ENCODE assay signal across 12 cellular contexts in the genomic region with DNA sequence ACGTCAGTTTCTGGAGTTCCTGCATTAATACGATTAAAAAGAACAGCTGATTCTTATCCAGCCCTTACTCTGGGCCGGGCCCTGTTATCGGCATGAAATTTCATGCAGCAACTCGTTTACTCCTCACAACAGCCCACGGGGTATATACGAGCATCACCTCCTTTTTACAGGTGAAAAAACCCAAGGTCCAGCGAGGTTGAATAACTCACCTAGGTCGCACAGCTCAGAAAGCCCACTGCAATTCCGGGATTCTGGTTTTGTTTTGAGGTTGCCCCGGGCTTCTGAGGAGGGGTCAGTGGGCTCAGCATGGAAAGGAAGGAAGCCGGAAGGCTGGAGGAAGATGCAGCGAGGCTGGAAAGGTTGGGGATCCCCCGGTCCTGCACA. TPM values are rescaled to one million over a fixed set of nuclear protein-coding genes. Genes with fewer than 3 reads are reported as not detected.
DNase-seq lines count a peak whose midpoint lies in the region; ATAC-seq and TF ChIP-seq lines count a peak whose summit lies in the region.
"Had no signal": no experiment of that assay in that cellular context is flagged by ENCODE, and none has a peak within 500 bp of the region (broad histone marks: within the 10 kb centered on the region; RNA-seq: fewer than 3 reads in every experiment).

No MANE protein-coding gene starts in this region.

- WGBS in HUES64 = 36% methylated on average over 14 of the region's 14 CpGs

- no peak overlapping the region for H3K27ac ChIP-seq in ACC112 (ENCODE audit: low read depth, low read length)
- no peak overlapping the region for H3K27ac ChIP-seq in HUES64 (ENCODE audit: low read depth, low read length)
- H3K27ac ChIP-seq: ascending aorta, heart right ventricle had no signal

- H3K9ac ChIP-seq in HUES64 (ENCODE audit: low read depth, low read length) = no peak overlapping the region

- H3K79me2 ChIP-seq in ACC112 (ENCODE audit: control insufficient read depth, insufficient read depth, low read length, unreplicated experiment) = no peaks in the 10 kb centered on the region

- H3K36me3 Mint-ChIP-seq in central memory CD8-positive, alpha-beta T cell (ENCODE audit: insufficient read depth) = no peaks in the 10 kb centered on the region
- no peaks in the 10 kb centered on the region for H3K36me3 Mint-ChIP-seq in mesothelial cell of epicardium

- no peaks in the 10 kb centered on the region for H3K9me3 ChIP-seq in HUES64 (ENCODE audit: insufficient read depth, low read depth, low read length)
- H3K9me3 ChIP-seq: ascending aorta, heart right ventricle had no signal

- no peaks in the 10 kb centered on the region for H3K9me3 Mint-ChIP-seq in central memory CD8-positive, alpha-beta T cell
- H3K9me3 Mint-ChIP-seq in mesothelial cell of epicardium = no peaks in the 10 kb centered on the region

- H3K27me3 ChIP-seq in ACC112 (ENCODE audit: insufficient read depth, low read length) = no peaks in the 10 kb centered on the region
- H3K27me3 ChIP-seq in HUES64 (ENCODE audit: insufficient read depth, low read length) = peaks cover 45% of the 10 kb centered on the region

- DNase-seq in central memory CD8-positive, alpha-beta T cell (ENCODE audit: low spot score in 2 of 2) = no peak
- DNase-seq in mesothelial cell of epicardium (ENCODE audit: low spot score in 2 of 2, unreplicated experiment in 2 of 2) (no peak), 8988T (no peak), Right ventricle myocardium inferior (ENCODE audit: missing footprints) (no peak), GDM1 (lab: John Stamatoyannopoulos, UW) (no peak)
- DNase-seq: heart right ventricle, MV-4-11, occipital lobe had no signal

- no peaks in the 10 kb centered on the region for H3K36me3 ChIP-seq in ACC112 (ENCODE audit: insufficient read depth, low read length)
- no peaks in the 10 kb centered on the region for H3K36me3 ChIP-seq in HUES64 (ENCODE audit: insufficient read depth, low read length)
- H3K36me3 ChIP-seq: ascending aorta, heart right ventricle had no signal

- peak overlapping the region; percentile 86 for H3K27ac Mint-ChIP-seq in central memory CD8-positive, alpha-beta T cell (ENCODE audit: low read depth)
- H3K27ac Mint-ChIP-seq in mesothelial cell of epicardium = no peak overlapping the region

- H3K4me3 ChIP-seq in ACC112 (ENCODE audit: low read depth, low read length) (peak overlapping the region; percentile 65), HUES64 (ENCODE audit: low read length) (peak overlapping the region; percentile 58)

- TF ChIP-seq CTCF in mesothelial cell of epicardium (IDR thresholded peaks at IDR 0.05; ENCODE audit: unreplicated experiment) = no peak

- peak; percentile 36 for ATAC-seq in central memory CD8-positive, alpha-beta T cell (replicated peaks; ENCODE audit: extremely low read depth, poor library complexity, severe bottlenecking)
- no peak for ATAC-seq in GM18867 (IDR thresholded peaks at IDR 0.05; ENCODE audit: unreplicated experiment)
- no peak for ATAC-seq in Right ventricle myocardium inferior

- H3K4me1 ChIP-seq in ACC112 (ENCODE audit: control insufficient read depth, insufficient read depth, low read length, unreplicated experiment) (peaks cover 7% of the 10 kb centered on the region), HUES64 (ENCODE audit: insufficient read depth, low read length) (peaks cover 4% of the 10 kb centered on the region; the same call in 1 of the 2 replicates)

- peak overlapping the region; percentile 8 for H2AFZ ChIP-seq in ACC112 (ENCODE audit: low read length, unreplicated experiment)

- H3K27me3 Mint-ChIP-seq in central memory CD8-positive, alpha-beta T cell = peaks cover 47% of the 10 kb centered on the region
- H3K27me3 Mint-ChIP-seq in mesothelial cell of epicardium (ENCODE audit: low read depth) = peaks cover 86% of the 10 kb centered on the region

- peaks cover 15% of the 10 kb centered on the region for H3K4me1 Mint-ChIP-seq in central memory CD8-positive, alpha-beta T cell
- peaks cover 11% of the 10 kb centered on the region for H3K4me1 Mint-ChIP-seq in mesothelial cell of epicardium

- intact Hi-C loops in Right ventricle myocardium inferior (cut with DNase I) = no loop called here

- H3K4me3 Mint-ChIP-seq in central memory CD8-positive, alpha-beta T cell = peak overlapping the region; percentile 78
- H3K4me3 Mint-ChIP-seq in mesothelial cell of epicardium = peak overlapping the region; percentile 47

RNA-seq across cellular contexts. Expression of a gene that starts 0.6 kb away (rescaled TPM):
- 0.10 TPM for polyA plus RNA-seq in HUES64 (2013, experiment 1 of 2)
- polyA plus RNA-seq in HUES64 (2013, experiment 2 of 2) = 0.19 TPM
- total RNA-seq in mesothelial cell of epicardium = not detected in 3 replicates
- not detected for total RNA-seq in Right ventricle myocardium inferior
- total RNA-seq: ascending aorta, heart right ventricle, occipital lobe had no signal
- polyA plus RNA-seq: heart right ventricle had no signal

RNA-seq across cellular contexts. Expression of a gene that starts 42.0 kb away (rescaled TPM):
- 42.4 TPM for polyA plus RNA-seq in HUES64 (2013, experiment 1 of 2)
- polyA plus RNA-seq in HUES64 (2013, experiment 2 of 2) = 46.3 TPM
- total RNA-seq in mesothelial cell of epicardium = 101 to 103 TPM (median 102 TPM) in 3 replicates
- total RNA-seq in Right ventricle myocardium inferior = 16.2 TPM

RNA-seq across cellular contexts. Expression of a gene that starts 51.2 kb away (rescaled TPM):
- polyA plus RNA-seq in HUES64 (2013, experiment 1 of 2) = 3.6 TPM
- 5.3 TPM for polyA plus RNA-seq in HUES64 (2013, experiment 2 of 2)
- total RNA-seq in mesothelial cell of epicardium = 9.5 to 10.2 TPM (median 9.6 TPM) in 3 replicates
- 15.1 TPM for total RNA-seq in Right ventricle myocardium inferior
